In genomic region chr12:48717252-48717695, GRCh38 we compare ENCODE assay signal across 8 cellular contexts. TPM values are rescaled to one million over a fixed set of nuclear protein-coding genes. Genes with fewer than 3 reads are reported as not detected.
DNase-seq lines count a peak whose midpoint lies in the region; ATAC-seq and TF ChIP-seq lines count a peak whose summit lies in the region.

No MANE protein-coding gene starts in this region.

- H3K27me3 Mint-ChIP-seq in activated T-cell treated with anti-CD3 and anti-CD28 coated beads, Interleukin-2, amount 50 U/mL, for 72 hours (ENCODE audit: low read depth): no peaks in the 10 kb centered on the region
- H3K27me3 Mint-ChIP-seq in chondrocyte (ENCODE audit: low read depth): no peaks in the 10 kb centered on the region

- H3K9me3 ChIP-seq in MG63 (peaks cover 10% of the 10 kb centered on the region; the same call in 1 of the 2 replicates), mononuclear cell (ENCODE audit: low read depth, low read length) (peaks cover 9% of the 10 kb centered on the region)

- peak overlapping the region; percentile 99 for H3K27ac Mint-ChIP-seq in activated T-cell treated with anti-CD3 and anti-CD28 coated beads, Interleukin-2, amount 50 U/mL, for 72 hours
- peak overlapping the region; percentile 97 for H3K27ac Mint-ChIP-seq in chondrocyte (ENCODE audit: unreplicated experiment)

- H3K4me1 ChIP-seq in mononuclear cell (ENCODE audit: insufficient read depth, low read length): peaks cover 37% of the 10 kb centered on the region

- H3K4me3 ChIP-seq in MG63 (peak overlapping the region; percentile 80), mononuclear cell (ENCODE audit: low read length) (peak overlapping the region; percentile 60)

- peaks cover 20 to 49% of the 10 kb centered on the region in 2 donors for H3K36me3 Mint-ChIP-seq in activated T-cell treated with anti-CD3 and anti-CD28 coated beads, Interleukin-2, amount 50 U/mL, for 72 hours (ENCODE audit: insufficient read depth in 2 of 2)
- H3K36me3 Mint-ChIP-seq in chondrocyte (ENCODE audit: low read depth): peaks cover 12% of the 10 kb centered on the region

- H3K4me3 Mint-ChIP-seq in activated T-cell treated with anti-CD3 and anti-CD28 coated beads, Interleukin-2, amount 50 U/mL, for 72 hours: peak overlapping the region; percentile 96 to 100
- peak overlapping the region; percentile 93 for H3K4me3 Mint-ChIP-seq in chondrocyte (ENCODE audit: unreplicated experiment)

- H3K4me1 Mint-ChIP-seq in activated T-cell treated with anti-CD3 and anti-CD28 coated beads, Interleukin-2, amount 50 U/mL, for 72 hours (ENCODE audit: low read depth): peaks cover 44% of the 10 kb centered on the region
- H3K4me1 Mint-ChIP-seq in chondrocyte (ENCODE audit: low read depth): peaks cover 40% of the 10 kb centered on the region

- TF ChIP-seq CTCF in chondrocyte (IDR thresholded peaks at IDR 0.05): no peak

- no peak for ATAC-seq in activated T-cell treated with anti-CD3 and anti-CD28 coated beads, Interleukin-2, amount 50 U/mL, for 72 hours (replicated peaks in 1 of 2)
- ATAC-seq in GM18873 (IDR thresholded peaks at IDR 0.05; ENCODE audit: low FRiP score, unreplicated experiment) (no peak), GM21526 (IDR thresholded peaks at IDR 0.05; ENCODE audit: low FRiP score, unreplicated experiment) (no peak)

- no peaks in the 10 kb centered on the region for H3K27me3 ChIP-seq in MG63
- no peaks in the 10 kb centered on the region for H3K27me3 ChIP-seq in mononuclear cell (ENCODE audit: insufficient read depth, low read length)

- no peak for DNase-seq in activated T-cell treated with anti-CD3 and anti-CD28 coated beads, Interleukin-2, amount 50 U/mL, for 72 hours
- DNase-seq in activated T-cell treated with anti-CD3 and anti-CD28 coated beads, Interleukin-2, amount 50 U/mL, for 1 hour: no peak
- DNase-seq in MG63: no peak
- DNase-seq in chondrocyte (ENCODE audit: low spot score): no peak
- no peak for DNase-seq in NCI-H2081 treated with DMSO at 0.1 percent for 48 hours (lab: John Stamatoyannopoulos, UW)

- peaks cover 8 to 14% of the 10 kb centered on the region in 2 donors for H3K9me3 Mint-ChIP-seq in activated T-cell treated with anti-CD3 and anti-CD28 coated beads, Interleukin-2, amount 50 U/mL, for 72 hours
- H3K9me3 Mint-ChIP-seq in chondrocyte (ENCODE audit: low read depth): peaks cover 10% of the 10 kb centered on the region

- H3K36me3 ChIP-seq in MG63: peaks cover 24% of the 10 kb centered on the region

RNA-seq across cellular contexts. Expression of gene CCNT1, which starts 0.8 kb away (rescaled TPM):
- 100 to 1,000 TPM in 1 of 2 donors, 10 to 100 TPM in 1; 96.6 to 102 TPM for total RNA-seq in activated T-cell treated with anti-CD3 and anti-CD28 coated beads, Interleukin-2, amount 50 U/mL, for 72 hours
- 9.7 and 22.2 TPM in 2 replicates for total RNA-seq in MG63 (2014; rRNA removed; shearing (Covaris generic); ENCODE audit: low replicate concordance)
- total RNA-seq in chondrocyte (26.4 to 34.9 TPM (median 28.9 TPM) in 3 replicates), mononuclear cell (120 TPM)

RNA-seq across cellular contexts. Expression of gene KANSL2, which starts 35.2 kb away (rescaled TPM):
- total RNA-seq in activated T-cell treated with anti-CD3 and anti-CD28 coated beads, Interleukin-2, amount 50 U/mL, for 72 hours: 100 to 1,000 TPM in 1 of 2 donors, 10 to 100 TPM in 1; 74.2 to 101 TPM
- 42.8 and 56.3 TPM in 2 replicates for total RNA-seq in MG63 (2014; rRNA removed; shearing (Covaris generic); ENCODE audit: low replicate concordance)
- 26.5 to 29.6 TPM (median 29.0 TPM) in 3 replicates for total RNA-seq in chondrocyte
- total RNA-seq in mononuclear cell: 195 TPM
